Comparison of ENCODE assay signal across 8 cellular contexts in the genomic region with DNA sequence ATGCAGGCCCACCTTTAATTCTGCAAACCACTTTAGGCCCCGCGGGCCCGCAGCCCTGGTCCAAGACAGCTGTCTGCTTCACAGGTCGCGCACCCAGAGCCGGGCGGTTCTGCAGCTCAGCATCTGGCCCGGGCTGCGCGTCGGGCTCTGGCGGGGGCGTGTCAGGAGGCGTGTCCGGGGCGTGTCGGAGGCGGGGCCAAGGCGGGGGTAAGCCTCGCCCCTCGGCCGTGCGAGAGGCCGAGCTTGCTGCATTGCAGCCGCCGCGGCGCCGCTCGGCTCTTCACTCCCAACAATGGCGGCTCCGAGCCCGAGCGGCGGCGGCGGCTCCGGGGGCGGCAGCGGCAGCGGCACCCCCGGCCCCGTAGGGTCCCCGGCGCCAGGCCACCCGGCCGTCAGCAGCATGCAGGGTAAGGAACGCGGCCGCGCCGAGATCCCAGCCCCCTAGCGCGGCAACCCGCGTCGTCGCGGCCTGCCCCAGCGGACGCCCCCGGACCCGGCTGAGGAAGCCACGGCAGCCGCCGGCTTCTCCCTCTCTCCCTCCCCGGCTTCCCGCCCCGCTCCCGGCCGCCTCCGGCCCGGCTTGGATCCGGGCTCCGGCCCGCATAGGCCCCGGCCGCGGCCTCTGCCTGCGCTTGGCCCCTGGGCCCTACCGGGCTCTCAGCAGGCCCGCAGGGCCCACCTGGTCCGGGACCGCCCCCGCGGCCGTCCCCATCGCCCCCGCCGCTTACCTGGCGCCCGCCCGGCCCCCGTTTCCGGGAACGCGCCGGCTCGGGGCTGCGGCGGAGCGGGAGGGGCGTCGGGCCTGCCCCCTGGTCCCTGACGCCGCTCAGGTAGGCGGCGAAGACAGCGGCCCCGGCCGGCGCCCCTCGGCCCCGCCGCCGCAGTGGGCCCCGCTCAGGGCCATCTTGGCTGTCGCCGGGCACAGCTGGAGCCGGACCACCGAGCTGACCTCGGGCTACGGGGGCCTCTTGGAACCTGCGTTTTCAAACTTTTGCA. TPM values are rescaled to one million over a fixed set of nuclear protein-coding genes. Genes with fewer than 3 reads are reported as not detected.
A peak's percentile ranks its signal among the peaks of the same experiment; 100 is the strongest.
DNase-seq lines count a peak whose midpoint lies in the region; TF ChIP-seq lines count a peak whose summit lies in the region.

A gene (plus strand): TSS at position 283 of the 996 bp plus-strand sequence. CDS start 10 bp downstream, at position 293.

- intact Hi-C loops in head of caudate nucleus (cut with DNase I) (loop anchor here (2.0 kb wide), 1 partner anchor 24 kb away; a partner anchor contains a TSS), ovary (cut with DNase I) (no loop called here)

- no peaks in the 10 kb centered on the region for H3K9me3 Mint-ChIP-seq in activated naive CD8-positive, alpha-beta T cell (ENCODE audit: low read depth)

- H4K20me1 ChIP-seq in MM.1S (ENCODE audit: insufficient read depth, low read length), result 0 out of 2 replicates have a peak, but pooled peaks cover 16% of the 10 kb centered on the region

- H3K27me3 Mint-ChIP-seq in activated naive CD8-positive, alpha-beta T cell, result no peaks in the 10 kb centered on the region

- DNase-seq in GM04504 (ENCODE audit: low read depth) (peak; percentile 70), HAP-1 (ENCODE audit: low spot score in 2 of 2) (peak; percentile 79 to 92), MM.1S (peak; percentile 88), SKM-1 treated with dmso at 0.1 percent for 144 hours (lab: John Stamatoyannopoulos, UW; ENCODE audit: unreplicated experiment) (peak; percentile 13), head of caudate nucleus (peak; percentile 78 to 97 (median 96)), ovary (peak; percentile 90 to 98 (median 95))

- no peak within 1 kb of the TSS; the same call in 1 of the 2 replicates for H3K27ac ChIP-seq in MM.1S (ENCODE audit: low read length)
- H3K27ac ChIP-seq in ovary, result peak within 1 kb of the TSS; percentile 40 to 78
- H3K27ac ChIP-seq in thymus (ENCODE audit: low read depth), result peak within 1 kb of the TSS; percentile 97

- peak within 1 kb of the TSS; percentile 66; the same call in 1 of the 2 replicates for H3K9ac ChIP-seq in MM.1S (ENCODE audit: low read length)

- no peaks in the 10 kb centered on the region for H3K9me3 ChIP-seq in HAP-1
- H3K9me3 ChIP-seq in MM.1S (replicated peaks; ENCODE audit: insufficient read depth, low read length), result no peaks in the 10 kb centered on the region
- no peaks in the 10 kb centered on the region for H3K9me3 ChIP-seq in ovary
- no peaks in the 10 kb centered on the region for H3K9me3 ChIP-seq in thymus (ENCODE audit: control insufficient read depth)

- H3K36me3 ChIP-seq in HAP-1 (replicated peaks) (no peaks in the 10 kb centered on the region; the same call in 1 of the 2 replicates), MM.1S (replicated peaks; ENCODE audit: insufficient read depth, low read length) (no peaks in the 10 kb centered on the region), ovary (no peaks in the 10 kb centered on the region), thymus (ENCODE audit: control insufficient read depth, insufficient read depth) (no peaks in the 10 kb centered on the region)

- peak within 1 kb of the TSS; percentile 39 for H3K4me3 ChIP-seq in HAP-1
- H3K4me3 ChIP-seq in MM.1S (ENCODE audit: low read length), result peak within 1 kb of the TSS; percentile 68
- peak within 1 kb of the TSS; percentile 98 for H3K4me3 ChIP-seq in ovary
- peak within 1 kb of the TSS; percentile 97 for H3K4me3 ChIP-seq in thymus (ENCODE audit: low read length)

- TF ChIP-seq EP300 in ovary (IDR thresholded peaks at IDR 0.05), result no peak

- in situ Hi-C loops in HAP-1 (cut with MboI; ENCODE audit: low sequenced_read_pairs), result loop anchor here (25.0 kb wide), 1 partner anchor 991 kb away; a partner anchor contains a TSS

- H3K4me2 ChIP-seq in MM.1S (ENCODE audit: low read depth, low read length), result peak within 1 kb of the TSS; percentile 94

- peak within 1 kb of the TSS; percentile 83 for H3K4me3 Mint-ChIP-seq in activated naive CD8-positive, alpha-beta T cell

- H3K27ac Mint-ChIP-seq in activated naive CD8-positive, alpha-beta T cell, result peak within 1 kb of the TSS; percentile 64

- TF ChIP-seq CTCF in MM.1S (IDR thresholded peaks at IDR 0.05; ENCODE audit: low read length), result no peak
- TF ChIP-seq CTCF in ovary (IDR thresholded peaks at IDR 0.05), result no peak

- 0 to 1% (median 0%) methylated on average over 31 to 124 of the region's 124 CpGs for WGBS in ovary, 3 donors
- WGBS in thymus, result under 1% methylated on average over 124 of the region's 124 CpGs

- H2AFZ ChIP-seq in MM.1S (ENCODE audit: low read length), result peak within 1 kb of the TSS; percentile 73; the same call in 1 of the 2 replicates

- no peaks in the 10 kb centered on the region for H3F3A ChIP-seq in MM.1S (ENCODE audit: insufficient read depth, low read length)

- TF ChIP-seq POLR2A in ovary (IDR thresholded peaks at IDR 0.05), result peak; percentile 68

- no peaks in the 10 kb centered on the region for H3K9me2 ChIP-seq in MM.1S (replicated peaks; ENCODE audit: insufficient read depth, low read length)

- no peaks in the 10 kb centered on the region for H3K36me3 Mint-ChIP-seq in activated naive CD8-positive, alpha-beta T cell

- peaks cover 45% of the 10 kb centered on the region for H3K79me2 ChIP-seq in MM.1S (ENCODE audit: low read length)

- H3K4me1 Mint-ChIP-seq in activated naive CD8-positive, alpha-beta T cell (ENCODE audit: low read depth), result peaks cover 52% of the 10 kb centered on the region

- H3K27me3 ChIP-seq in HAP-1 (ENCODE audit: low read depth) (no peaks in the 10 kb centered on the region), MM.1S (replicated peaks; ENCODE audit: insufficient read depth, low read length) (0 out of 2 replicates have a peak, but pooled peaks cover 8% of the 10 kb centered on the region), ovary (no peaks in the 10 kb centered on the region), thymus (ENCODE audit: control insufficient read depth, insufficient read depth) (peaks cover 9% of the 10 kb centered on the region)

- peaks cover 22% of the 10 kb centered on the region for H3K4me1 ChIP-seq in HAP-1
- 0 out of 2 replicates have a peak, but pooled peaks cover 6% of the 10 kb centered on the region for H3K4me1 ChIP-seq in MM.1S (ENCODE audit: low read length)
- peaks cover 4% of the 10 kb centered on the region for H3K4me1 ChIP-seq in ovary (ENCODE audit: insufficient read depth)
- peaks cover 8% of the 10 kb centered on the region for H3K4me1 ChIP-seq in thymus (ENCODE audit: control insufficient read depth, insufficient read depth, low read length)

RNA-seq across cellular contexts. Expression of the gene that starts here (rescaled TPM):
- total RNA-seq in ovary, result 10 to 100 TPM; 29.4 to 66.8 (median 43.5) TPM
- 10 to 100 TPM; 12.1 to 20.3 TPM for polyA plus RNA-seq in ovary
- 23.8 TPM for polyA plus RNA-seq in thymus

Comparison
In these comparisons a context has a peak if more than half of its experiments do, and no peak if none do; other contexts are left out.
1. DNase-seq: peak in every context shown above with its lines; median percentile 96 in head of caudate nucleus; 95 in ovary; 88 in MM.1S; 86 in HAP-1; 70 in GM04504; 13 in SKM-1 treated with dmso at 0.1 percent for 144 hours.
2. H3K4me3 ChIP-seq: peak in every context shown above with its lines; median percentile 98 in ovary; 97 in thymus; 68 in MM.1S; 39 in HAP-1.